Comparison of ENCODE assay signal across 1 cellular context in the genomic region with DNA sequence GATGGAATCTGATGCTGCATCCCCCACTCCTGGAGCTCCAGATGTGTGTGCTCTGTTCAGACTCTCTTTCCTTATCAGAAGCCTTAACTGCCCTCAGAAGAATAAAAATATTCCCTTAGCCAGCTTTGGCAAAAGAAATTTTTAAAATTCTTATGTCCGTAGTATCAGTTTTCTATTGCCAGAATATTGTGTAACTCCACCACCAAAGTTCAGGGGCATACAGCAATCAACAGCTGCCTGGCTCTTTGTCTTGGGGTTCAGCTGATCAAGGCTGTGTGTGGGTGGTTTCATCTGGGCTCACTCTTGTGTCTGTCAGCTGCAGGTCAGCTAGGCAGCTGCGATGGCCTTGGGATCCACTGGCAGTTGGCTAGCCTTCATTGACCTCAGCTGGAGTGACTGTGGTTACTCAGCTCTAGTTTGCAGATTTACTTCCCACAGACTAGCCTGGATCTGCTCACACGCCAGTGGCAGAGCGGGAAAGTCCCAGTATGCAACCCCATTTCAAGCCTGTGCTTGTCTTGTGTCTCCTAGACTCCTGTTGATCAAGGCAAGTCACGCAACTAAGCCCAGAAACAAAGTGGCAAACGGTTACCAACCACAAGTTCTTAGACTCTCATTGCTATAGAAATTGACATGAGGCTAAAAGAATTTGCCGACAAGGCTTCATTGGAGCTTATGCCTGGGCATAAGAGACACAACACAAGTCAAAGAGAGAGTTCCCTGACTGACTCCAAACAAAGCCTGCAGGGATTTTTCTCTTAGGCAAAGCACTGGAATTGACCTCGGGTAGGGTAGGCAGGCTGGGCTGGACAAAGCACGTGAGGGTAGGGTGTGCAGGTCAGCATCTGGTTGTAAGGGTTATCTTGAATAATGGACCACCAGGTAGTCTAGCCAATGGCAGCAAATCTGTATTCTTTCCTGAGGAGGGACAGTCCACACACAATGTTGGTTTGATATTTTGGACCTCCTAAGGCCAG.
TF ChIP-seq lines count a peak whose summit lies in the region.

No MANE protein-coding gene starts in this region.

TF ChIP-seq in GM23338, 12 proteins besides CTCF, POLR2A, EP300 and RAD21 (continued from another document):
- TF ChIP-seq, protein P1, sequence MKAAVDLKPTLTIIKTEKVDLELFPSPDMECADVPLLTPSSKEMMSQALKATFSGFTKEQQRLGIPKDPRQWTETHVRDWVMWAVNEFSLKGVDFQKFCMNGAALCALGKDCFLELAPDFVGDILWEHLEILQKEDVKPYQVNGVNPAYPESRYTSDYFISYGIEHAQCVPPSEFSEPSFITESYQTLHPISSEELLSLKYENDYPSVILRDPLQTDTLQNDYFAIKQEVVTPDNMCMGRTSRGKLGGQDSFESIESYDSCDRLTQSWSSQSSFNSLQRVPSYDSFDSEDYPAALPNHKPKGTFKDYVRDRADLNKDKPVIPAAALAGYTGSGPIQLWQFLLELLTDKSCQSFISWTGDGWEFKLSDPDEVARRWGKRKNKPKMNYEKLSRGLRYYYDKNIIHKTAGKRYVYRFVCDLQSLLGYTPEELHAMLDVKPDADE (IDR thresholded peaks at IDR 0.05), result no peak
- TF ChIP-seq ZNF331 (CRISPR knock-in tag; IDR thresholded peaks at IDR 0.05; ENCODE audit: low read depth) (no peak), NANOG (IDR thresholded peaks at IDR 0.05; ENCODE audit: borderline replicate concordance) (no peak), EZH2 (IDR thresholded peaks at IDR 0.05; ENCODE audit: low read depth, unreplicated experiment) (no peak), STAT1 (IDR thresholded peaks at IDR 0.05; ENCODE audit: unreplicated experiment) (no peak), EZH2phosphoT487 (IDR thresholded peaks at IDR 0.05; ENCODE audit: unreplicated experiment) (no peak), JUNB (IDR thresholded peaks at IDR 0.05; ENCODE audit: unreplicated experiment) (no peak)
- TF ChIP-seq, protein P2, sequence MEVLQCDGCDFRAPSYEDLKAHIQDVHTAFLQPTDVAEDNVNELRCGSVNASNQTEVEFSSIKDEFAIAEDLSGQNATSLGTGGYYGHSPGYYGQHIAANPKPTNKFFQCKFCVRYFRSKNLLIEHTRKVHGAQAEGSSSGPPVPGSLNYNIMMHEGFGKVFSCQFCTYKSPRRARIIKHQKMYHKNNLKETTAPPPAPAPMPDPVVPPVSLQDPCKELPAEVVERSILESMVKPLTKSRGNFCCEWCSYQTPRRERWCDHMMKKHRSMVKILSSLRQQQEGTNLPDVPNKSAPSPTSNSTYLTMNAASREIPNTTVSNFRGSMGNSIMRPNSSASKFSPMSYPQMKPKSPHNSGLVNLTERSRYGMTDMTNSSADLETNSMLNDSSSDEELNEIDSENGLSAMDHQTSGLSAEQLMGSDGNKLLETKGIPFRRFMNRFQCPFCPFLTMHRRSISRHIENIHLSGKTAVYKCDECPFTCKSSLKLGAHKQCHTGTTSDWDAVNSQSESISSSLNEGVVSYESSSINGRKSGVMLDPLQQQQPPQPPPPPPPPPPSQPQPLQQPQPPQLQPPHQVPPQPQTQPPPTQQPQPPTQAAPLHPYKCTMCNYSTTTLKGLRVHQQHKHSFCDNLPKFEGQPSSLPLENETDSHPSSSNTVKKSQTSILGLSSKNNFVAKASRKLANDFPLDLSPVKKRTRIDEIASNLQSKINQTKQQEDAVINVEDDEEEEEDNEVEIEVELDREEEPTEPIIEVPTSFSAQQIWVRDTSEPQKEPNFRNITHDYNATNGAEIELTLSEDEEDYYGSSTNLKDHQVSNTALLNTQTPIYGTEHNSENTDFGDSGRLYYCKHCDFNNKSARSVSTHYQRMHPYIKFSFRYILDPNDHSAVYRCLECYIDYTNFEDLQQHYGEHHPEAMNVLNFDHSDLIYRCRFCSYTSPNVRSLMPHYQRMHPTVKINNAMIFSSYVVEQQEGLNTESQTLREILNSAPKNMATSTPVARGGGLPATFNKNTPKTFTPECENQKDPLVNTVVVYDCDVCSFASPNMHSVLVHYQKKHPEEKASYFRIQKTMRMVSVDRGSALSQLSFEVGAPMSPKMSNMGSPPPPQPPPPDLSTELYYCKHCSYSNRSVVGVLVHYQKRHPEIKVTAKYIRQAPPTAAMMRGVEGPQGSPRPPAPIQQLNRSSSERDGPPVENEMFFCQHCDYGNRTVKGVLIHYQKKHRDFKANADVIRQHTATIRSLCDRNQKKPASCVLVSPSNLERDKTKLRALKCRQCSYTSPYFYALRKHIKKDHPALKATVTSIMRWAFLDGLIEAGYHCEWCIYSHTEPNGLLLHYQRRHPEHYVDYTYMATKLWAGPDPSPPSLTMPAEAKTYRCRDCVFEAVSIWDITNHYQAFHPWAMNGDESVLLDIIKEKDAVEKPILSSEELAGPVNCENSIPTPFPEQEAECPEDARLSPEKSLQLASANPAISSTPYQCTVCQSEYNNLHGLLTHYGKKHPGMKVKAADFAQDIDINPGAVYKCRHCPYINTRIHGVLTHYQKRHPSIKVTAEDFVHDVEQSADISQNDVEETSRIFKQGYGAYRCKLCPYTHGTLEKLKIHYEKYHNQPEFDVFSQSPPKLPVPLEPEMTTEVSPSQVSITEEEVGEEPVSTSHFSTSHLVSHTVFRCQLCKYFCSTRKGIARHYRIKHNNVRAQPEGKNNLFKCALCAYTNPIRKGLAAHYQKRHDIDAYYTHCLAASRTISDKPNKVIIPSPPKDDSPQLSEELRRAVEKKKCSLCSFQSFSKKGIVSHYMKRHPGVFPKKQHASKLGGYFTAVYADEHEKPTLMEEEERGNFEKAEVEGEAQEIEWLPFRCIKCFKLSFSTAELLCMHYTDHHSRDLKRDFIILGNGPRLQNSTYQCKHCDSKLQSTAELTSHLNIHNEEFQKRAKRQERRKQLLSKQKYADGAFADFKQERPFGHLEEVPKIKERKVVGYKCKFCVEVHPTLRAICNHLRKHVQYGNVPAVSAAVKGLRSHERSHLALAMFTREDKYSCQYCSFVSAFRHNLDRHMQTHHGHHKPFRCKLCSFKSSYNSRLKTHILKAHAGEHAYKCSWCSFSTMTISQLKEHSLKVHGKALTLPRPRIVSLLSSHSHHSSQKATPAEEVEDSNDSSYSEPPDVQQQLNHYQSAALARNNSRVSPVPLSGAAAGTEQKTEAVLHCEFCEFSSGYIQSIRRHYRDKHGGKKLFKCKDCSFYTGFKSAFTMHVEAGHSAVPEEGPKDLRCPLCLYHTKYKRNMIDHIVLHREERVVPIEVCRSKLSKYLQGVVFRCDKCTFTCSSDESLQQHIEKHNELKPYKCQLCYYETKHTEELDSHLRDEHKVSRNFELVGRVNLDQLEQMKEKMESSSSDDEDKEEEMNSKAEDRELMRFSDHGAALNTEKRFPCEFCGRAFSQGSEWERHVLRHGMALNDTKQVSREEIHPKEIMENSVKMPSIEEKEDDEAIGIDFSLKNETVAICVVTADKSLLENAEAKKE (CRISPR knock-in tag; IDR thresholded peaks at IDR 0.05), result no peak
